Comparison of ENCODE assay signal across 16 cellular contexts in the genomic region with DNA sequence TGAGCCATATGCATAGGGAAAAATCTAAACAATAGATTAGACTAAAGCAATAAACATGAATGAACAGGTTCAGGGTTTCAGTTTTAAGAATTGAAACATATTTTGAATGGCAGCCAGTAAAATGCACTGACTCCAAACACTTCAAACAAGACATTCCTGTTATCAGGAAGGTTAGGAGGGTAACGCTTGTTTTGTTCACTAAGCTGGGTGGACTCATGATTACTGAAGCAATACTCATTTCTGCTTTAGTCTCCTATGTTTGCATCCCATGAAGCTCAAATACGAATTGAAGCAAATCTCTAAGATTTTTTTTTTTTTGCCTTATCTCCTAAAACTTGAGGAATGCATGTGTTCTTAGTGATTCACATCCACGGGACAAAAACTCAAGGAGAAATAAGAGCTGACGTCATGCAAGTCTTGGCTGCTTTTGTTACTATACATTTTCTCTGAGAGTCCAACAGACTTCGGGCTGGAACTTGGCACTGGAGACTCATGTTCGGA. TPM values are rescaled to one million over a fixed set of nuclear protein-coding genes. Genes with fewer than 3 reads are reported as not detected.
DNase-seq lines count a peak whose midpoint lies in the region; ATAC-seq and TF ChIP-seq lines count a peak whose summit lies in the region.
"Had no signal": no experiment of that assay in that cellular context is flagged by ENCODE, and none has a peak within 500 bp of the region (broad histone marks: within the 10 kb centered on the region; RNA-seq: fewer than 3 reads in every experiment).

No MANE protein-coding gene starts in this region.

- H2AFZ ChIP-seq in neural progenitor cell (replicated peaks) = no peak overlapping the region

- no peak for TF ChIP-seq CTCF in chondrocyte (IDR thresholded peaks at IDR 0.05)
- no peak for TF ChIP-seq CTCF in neural progenitor cell (IDR thresholded peaks at IDR 0.05)

- H3K4me1 Mint-ChIP-seq in chondrocyte (ENCODE audit: low read depth) (peaks cover 44% of the 10 kb centered on the region), neural progenitor cell (peaks cover 7% of the 10 kb centered on the region)
- H3K4me1 Mint-ChIP-seq: activated CD4-positive, alpha-beta T cell treated with anti-CD3 and anti-CD28 coated beads, Interleukin-2, amount 10 ng/mL, durations not matched to agents 7 days and 5 days had no signal

- H3K4me3 ChIP-seq in neural progenitor cell = no peak overlapping the region
- H3K4me3 ChIP-seq: colonic mucosa had no signal

- H3K36me3 ChIP-seq in neural progenitor cell = no peaks in the 10 kb centered on the region
- H3K36me3 ChIP-seq: colonic mucosa had no signal

- H3K4me3 Mint-ChIP-seq in chondrocyte (ENCODE audit: unreplicated experiment) (no peak overlapping the region), neural progenitor cell (no peak overlapping the region)
- H3K4me3 Mint-ChIP-seq: activated CD4-positive, alpha-beta T cell treated with anti-CD3 and anti-CD28 coated beads, Interleukin-2, amount 10 ng/mL, durations not matched to agents 7 days and 5 days; CD4-positive, alpha-beta T cell had no signal

- H3K27me3 ChIP-seq in neural progenitor cell = peaks cover 39% of the 10 kb centered on the region
- H3K27me3 ChIP-seq: colonic mucosa had no signal

- H3K9me3 Mint-ChIP-seq in chondrocyte (ENCODE audit: low read depth) (no peaks in the 10 kb centered on the region), neural progenitor cell (peaks cover 2% of the 10 kb centered on the region)
- H3K9me3 Mint-ChIP-seq: activated CD4-positive, alpha-beta T cell treated with anti-CD3 and anti-CD28 coated beads, Interleukin-2, amount 10 ng/mL, durations not matched to agents 7 days and 5 days; CD4-positive, alpha-beta T cell had no signal

- H3K27ac Mint-ChIP-seq in chondrocyte (ENCODE audit: unreplicated experiment) = peak overlapping the region; percentile 74
- no peak overlapping the region for H3K27ac Mint-ChIP-seq in neural progenitor cell
- H3K27ac Mint-ChIP-seq: activated CD4-positive, alpha-beta T cell treated with anti-CD3 and anti-CD28 coated beads, Interleukin-2, amount 10 ng/mL, durations not matched to agents 7 days and 5 days; CD4-positive, alpha-beta T cell had no signal

- H3K9me3 ChIP-seq in neural progenitor cell (ENCODE audit: low read depth) = no peaks in the 10 kb centered on the region
- H3K9me3 ChIP-seq: colonic mucosa had no signal

- no peak overlapping the region for H3K27ac ChIP-seq in neural progenitor cell
- H3K27ac ChIP-seq: colonic mucosa had no signal

- H3K9ac ChIP-seq in neural progenitor cell = no peak overlapping the region

- no peaks in the 10 kb centered on the region for H3K79me2 ChIP-seq in neural progenitor cell (ENCODE audit: low read depth)

- H3K27me3 Mint-ChIP-seq in chondrocyte (ENCODE audit: low read depth) (peaks cover 30% of the 10 kb centered on the region), neural progenitor cell (ENCODE audit: insufficient read depth, low read depth) (peaks cover 18% of the 10 kb centered on the region)

- no peaks in the 10 kb centered on the region for H3K4me1 ChIP-seq in neural progenitor cell
- H3K4me1 ChIP-seq: colonic mucosa had no signal

- H3K36me3 Mint-ChIP-seq in chondrocyte (ENCODE audit: low read depth) (peaks cover 3% of the 10 kb centered on the region), neural progenitor cell (no peaks in the 10 kb centered on the region)

- ATAC-seq in left colon (peak; percentile 22), HG02571 (IDR thresholded peaks at IDR 0.05; ENCODE audit: unreplicated experiment) (no peak)
- ATAC-seq: right cardiac atrium had no signal

- intact Hi-C loops in left colon (cut with DNase I, micrococcal nuclease) = loop anchor here in 1 of 2 donors (10.0 kb wide), 1 partner anchor 195 kb away; no protein-coding TSS in a partner anchor

- H3K4me2 ChIP-seq in neural progenitor cell = no peak overlapping the region

- DNase-seq in COLO829 (ENCODE audit: low spot score) (peak; percentile 63), NCI-H1105 (lab: John Stamatoyannopoulos, UW) (peak; percentile 19), chondrocyte (ENCODE audit: low spot score) (no peak), left colon (no peak), T-helper 9 cell (no peak), mucosa of gallbladder (ENCODE audit: low spot score) (no peak), neural progenitor cell (ENCODE audit: low spot score) (no peak)
- DNase-seq: activated CD4-positive, alpha-beta T cell treated with anti-CD3 and anti-CD28 coated beads, Interleukin-2, amount 10 ng/mL, durations not matched to agents 7 days and 5 days; activated effector memory CD4-positive, alpha-beta T cell treated with anti-CD3 and anti-CD28 coated beads, Interleukin-2, amount 50 U/mL, for 16 hours; CD4-positive, alpha-beta T cell; colonic mucosa; NCI-H1048; NCI-H526 treated with DMSO at 0.1 percent for 48 hours; right cardiac atrium had no signal

- H4K20me1 ChIP-seq in neural progenitor cell (ENCODE audit: low read depth) = no peaks in the 10 kb centered on the region

- H3F3A ChIP-seq in neural progenitor cell (ENCODE audit: low read depth) = no peaks in the 10 kb centered on the region

RNA-seq across cellular contexts. Expression of a gene that starts 29.1 kb away (rescaled TPM):
- total RNA-seq in chondrocyte (0.15 TPM in 1 of 3 replicates, not detected in the others), left colon (not detected), mucosa of gallbladder (not detected), neural progenitor cell (ENCODE audit: low replicate concordance) (0.15 and 0.21 TPM in 2 replicates)
- total RNA-seq: activated CD4-positive, alpha-beta T cell treated with anti-CD3 and anti-CD28 coated beads, Interleukin-2, amount 10 ng/mL, durations not matched to agents 7 days and 5 days; CD4-positive, alpha-beta T cell; colonic mucosa; right cardiac atrium; ureter had no signal

RNA-seq across cellular contexts. Expression of a gene that starts 47.0 kb away (rescaled TPM):
- total RNA-seq in chondrocyte (not detected in 3 replicates), left colon (not detected), mucosa of gallbladder (not detected), neural progenitor cell (ENCODE audit: low replicate concordance) (not detected in 2 replicates)
- total RNA-seq: activated CD4-positive, alpha-beta T cell treated with anti-CD3 and anti-CD28 coated beads, Interleukin-2, amount 10 ng/mL, durations not matched to agents 7 days and 5 days; CD4-positive, alpha-beta T cell; colonic mucosa; right cardiac atrium; ureter had no signal

RNA-seq across cellular contexts. Expression of a gene that starts 54.6 kb away (rescaled TPM):
- total RNA-seq in chondrocyte (0.70 to 1.1 TPM in 2 of 3 replicates, not detected in the other), left colon (not detected), mucosa of gallbladder (not detected), neural progenitor cell (ENCODE audit: low replicate concordance) (not detected in 2 replicates)
- total RNA-seq: activated CD4-positive, alpha-beta T cell treated with anti-CD3 and anti-CD28 coated beads, Interleukin-2, amount 10 ng/mL, durations not matched to agents 7 days and 5 days; CD4-positive, alpha-beta T cell; colonic mucosa; right cardiac atrium; ureter had no signal

Comparison
In these comparisons a context has a peak if more than half of its experiments do, and no peak if none do; other contexts are left out.
1. DNase-seq: peak in COLO829 (single experiment) and NCI-H1105 (single experiment); none in chondrocyte (single experiment), left colon (0 of 2), T-helper 9 cell (single experiment), mucosa of gallbladder (single experiment) and neural progenitor cell (single experiment).